1 cellular context compared by ENCODE assay signal in genomic region chr3:46899151-46900006, GRCh38.
TF ChIP-seq lines count a peak whose summit lies in the region.

No MANE protein-coding gene starts in this region.

TF ChIP-seq in endothelial cell of umbilical vein, 7 proteins besides CTCF, POLR2A, EP300 and RAD21:
- TF ChIP-seq MYC (IDR thresholded peaks at IDR 0.05; ENCODE audit: low read depth, low read length) = no peak
- no peak for TF ChIP-seq GATA2 (IDR thresholded peaks at IDR 0.05; ENCODE audit: insufficient read depth, insufficient read length, low read depth, low read length)
- no peak for TF ChIP-seq JUN (IDR thresholded peaks at IDR 0.05; ENCODE audit: borderline replicate concordance, insufficient read depth, insufficient read length, low read depth)
- TF ChIP-seq EZH2 (IDR thresholded peaks at IDR 0.05; ENCODE audit: borderline replicate concordance, low read depth, low read length, severe bottlenecking) = no peak
- TF ChIP-seq FOS (IDR thresholded peaks at IDR 0.05; ENCODE audit: borderline replicate concordance, insufficient read depth, low read length) = no peak
- no peak for TF ChIP-seq MAX (IDR thresholded peaks at IDR 0.05; ENCODE audit: insufficient read depth, insufficient read length)
- no peak for TF ChIP-seq POLR2AphosphoS5 (IDR thresholded peaks at IDR 0.05; ENCODE audit: insufficient read depth, low read depth, low read length)
TF ChIP-seq in endothelial cell of umbilical vein: peak in this region for 0.
